Comparison of ENCODE assay signal across 9 cellular contexts in genomic region chr21:29885491-29885890, GRCh38. TPM values are rescaled to one million over a fixed set of nuclear protein-coding genes. Genes with fewer than 3 reads are reported as not detected.
"Had no signal": no experiment of that assay in that cellular context is flagged by ENCODE, and none has a peak within 500 bp of the region (broad histone marks: within the 10 kb centered on the region; RNA-seq: fewer than 3 reads in every experiment).

No MANE protein-coding gene starts in this region.

- ATAC-seq: GM23338, HCT116 had no signal

- H3K27ac ChIP-seq: GM23248 had no signal

- H2AFZ ChIP-seq: GM23248, GM23338 had no signal

- DNase-seq: GM23248, GOT3, H7, H9, HCEC 1CT, HFFc6 had no signal

- H3K4me2 ChIP-seq: GM23338 had no signal

- H3K36me3 ChIP-seq: HAP-1 had no signal

- H3K4me3 ChIP-seq: GM23248, GM23338, HAP-1 had no signal

- H3K9ac ChIP-seq: GM23248 had no signal

RNA-seq across cellular contexts. Expression of gene GRIK1, which starts 54.3 kb away (rescaled TPM):
- polyA plus RNA-seq: GM23248 had no signal
